ENCODE assay signal across 27 cellular contexts in the genomic region with DNA sequence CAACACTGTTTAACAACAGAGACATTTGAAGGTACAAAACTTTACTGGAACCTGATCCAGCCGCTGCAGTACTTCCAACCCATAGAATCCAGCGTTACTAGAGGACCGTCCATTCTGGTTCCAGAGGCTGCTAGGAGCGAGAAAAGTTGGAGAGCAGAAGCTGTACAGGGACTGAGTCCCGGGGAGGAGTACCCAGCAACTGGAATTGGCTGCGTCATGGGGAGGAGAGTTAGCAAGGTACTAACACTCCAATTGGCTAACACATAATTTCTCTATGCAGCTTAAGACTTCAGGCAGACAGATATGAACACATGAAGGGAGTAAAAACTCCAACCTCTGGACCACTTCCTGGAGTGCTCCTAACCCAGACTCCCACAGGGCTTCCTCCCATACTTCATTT. TPM values are rescaled to one million over a fixed set of nuclear protein-coding genes. Genes with fewer than 3 reads are reported as not detected.
DNase-seq lines count a peak whose midpoint lies in the region; ATAC-seq and TF ChIP-seq lines count a peak whose summit lies in the region.
"Had no signal": no experiment of that assay in that cellular context is flagged by ENCODE, and none has a peak within 500 bp of the region (broad histone marks: within the 10 kb centered on the region; RNA-seq: fewer than 3 reads in every experiment).

No MANE protein-coding gene starts in this region.

- H3K9me3 Mint-ChIP-seq in activated naive CD4-positive, alpha-beta T cell treated with anti-CD3 and anti-CD28 coated beads, Interleukin-2, amount 10 ng/mL, durations not matched to agents 7 days and 5 days: no peaks in the 10 kb centered on the region
- H3K9me3 Mint-ChIP-seq in activated naive CD4-positive, alpha-beta T cell treated with anti-CD3 and anti-CD28 coated beads for 36 hours: no peaks in the 10 kb centered on the region
- no peaks in the 10 kb centered on the region for H3K9me3 Mint-ChIP-seq in type B pancreatic cell
- H3K9me3 Mint-ChIP-seq: H9 had no signal

- no peaks in the 10 kb centered on the region for H3K36me3 Mint-ChIP-seq in activated naive CD4-positive, alpha-beta T cell treated with anti-CD3 and anti-CD28 coated beads, Interleukin-2, amount 10 ng/mL, durations not matched to agents 7 days and 5 days
- H3K36me3 Mint-ChIP-seq in activated naive CD4-positive, alpha-beta T cell treated with anti-CD3 and anti-CD28 coated beads for 36 hours (ENCODE audit: low read depth): no peaks in the 10 kb centered on the region
- no peaks in the 10 kb centered on the region for H3K36me3 Mint-ChIP-seq in type B pancreatic cell

- H3K9me2 ChIP-seq in Loucy (replicated peaks; ENCODE audit: low read depth, low read length): no peaks in the 10 kb centered on the region

- no peak for DNase-seq in activated naive CD4-positive, alpha-beta T cell treated with anti-CD3 and anti-CD28 coated beads, Interleukin-2, amount 10 ng/mL, durations not matched to agents 7 days and 5 days
- no peak for DNase-seq in activated naive CD4-positive, alpha-beta T cell treated with anti-CD3 and anti-CD28 coated beads for 36 hours
- peak; percentile 16 for DNase-seq in ecto neural progenitor cell (ENCODE audit: low spot score)
- no peak for DNase-seq in type B pancreatic cell (ENCODE audit: extremely low spot score, unreplicated experiment)
- DNase-seq in SK-N-DZ (ENCODE audit: low spot score): no peak
- DNase-seq: ACHN; activated CD4-positive, alpha-beta T cell treated with anti-CD3 and anti-CD28 coated beads for 36 hours; activated effector memory CD4-positive, alpha-beta T cell treated with Interleukin-2 at 50 U/mL for 16 hours; body of pancreas; C1 segment of cervical spinal cord; effector CD4-positive, alpha-beta T cell; erythroblast; H9; head of caudate nucleus; kidney glomerular epithelial cell; lower lobe of right lung; NCI-H1105; NCI-H2029 treated with DMSO at 0.1 percent for 48 hours; NCI-H446; SHP77 treated with DMSO at 0.1 percent for 48 hours; small intestine; stimulated activated CD4-positive, alpha-beta T cell treated with anti-CD3 and anti-CD28 coated beads, Interleukin-2, amount 100 ng/mL, for 24 hours; substantia nigra; T-helper 1 cell had no signal

- peaks cover 35% of the 10 kb centered on the region for H3K79me2 ChIP-seq in Loucy (ENCODE audit: insufficient read depth, low read length)

- H3K4me3 ChIP-seq in Loucy (ENCODE audit: low read length, poor library complexity, severe bottlenecking): no peak overlapping the region
- H3K4me3 ChIP-seq: body of pancreas, lower lobe of right lung had no signal

- peak overlapping the region; percentile 24 for H3K4me3 Mint-ChIP-seq in activated naive CD4-positive, alpha-beta T cell treated with anti-CD3 and anti-CD28 coated beads, Interleukin-2, amount 10 ng/mL, durations not matched to agents 7 days and 5 days
- no peak overlapping the region for H3K4me3 Mint-ChIP-seq in activated naive CD4-positive, alpha-beta T cell treated with anti-CD3 and anti-CD28 coated beads for 36 hours
- H3K4me3 Mint-ChIP-seq in type B pancreatic cell: peak overlapping the region; percentile 92
- H3K4me3 Mint-ChIP-seq: activated CD4-positive, alpha-beta T cell treated with anti-CD3 and anti-CD28 coated beads for 36 hours had no signal

- H3K36me3 ChIP-seq in Loucy (ENCODE audit: insufficient read depth, low read length): no peaks in the 10 kb centered on the region
- H3K36me3 ChIP-seq: lower lobe of right lung had no signal

- H3K27ac Mint-ChIP-seq in activated naive CD4-positive, alpha-beta T cell treated with anti-CD3 and anti-CD28 coated beads, Interleukin-2, amount 10 ng/mL, durations not matched to agents 7 days and 5 days: no peak overlapping the region
- no peak overlapping the region for H3K27ac Mint-ChIP-seq in activated naive CD4-positive, alpha-beta T cell treated with anti-CD3 and anti-CD28 coated beads for 36 hours
- no peak overlapping the region for H3K27ac Mint-ChIP-seq in type B pancreatic cell
- H3K27ac Mint-ChIP-seq: activated CD4-positive, alpha-beta T cell treated with anti-CD3 and anti-CD28 coated beads for 36 hours; H9 had no signal

- peaks cover 51% of the 10 kb centered on the region for H3K4me1 ChIP-seq in Loucy (ENCODE audit: insufficient read depth, low read length, poor library complexity, severe bottlenecking)

- ATAC-seq in GM18867 (IDR thresholded peaks at IDR 0.05; ENCODE audit: unreplicated experiment) (no peak), GM18907 (IDR thresholded peaks at IDR 0.05; ENCODE audit: unreplicated experiment) (no peak)
- ATAC-seq: activated CD4-positive, alpha-beta T cell treated with anti-CD3 and anti-CD28 coated beads for 36 hours; body of pancreas; lower lobe of right lung had no signal

- TF ChIP-seq CTCF in Loucy (conservative IDR thresholded peaks at IDR 0.05; ENCODE audit: low read length) (no peak), type B pancreatic cell (conservative IDR thresholded peaks at IDR 0.05) (no peak)

- no peaks in the 10 kb centered on the region for H3F3A ChIP-seq in Loucy (ENCODE audit: low read depth)

- peaks cover 35% of the 10 kb centered on the region for H3K4me1 Mint-ChIP-seq in activated naive CD4-positive, alpha-beta T cell treated with anti-CD3 and anti-CD28 coated beads, Interleukin-2, amount 10 ng/mL, durations not matched to agents 7 days and 5 days
- H3K4me1 Mint-ChIP-seq in activated naive CD4-positive, alpha-beta T cell treated with anti-CD3 and anti-CD28 coated beads for 36 hours (ENCODE audit: low read depth): peaks cover 22% of the 10 kb centered on the region
- peaks cover 17% of the 10 kb centered on the region for H3K4me1 Mint-ChIP-seq in type B pancreatic cell (ENCODE audit: unreplicated experiment)

- CTCF ChIA-PET in activated naive CD4-positive, alpha-beta T cell treated with anti-CD3 and anti-CD28 coated beads, Interleukin-2, amount 10 ng/mL, durations not matched to agents 7 days and 5 days (lab: Charles Lee): interaction anchor here (1.3 kb wide), 1 partner anchor 27 kb away, joined by 4 read pairs; no protein-coding TSS in a partner anchor
- CTCF ChIA-PET in activated naive CD4-positive, alpha-beta T cell treated with anti-CD3 and anti-CD28 coated beads for 36 hours (lab: Charles Lee): interaction anchor here (0.6 to 1.9 kb wide), 2 partner anchors 17 to 26 kb away, joined by 7 read pairs; no protein-coding TSS in a partner anchor

- intact Hi-C loops in activated naive CD4-positive, alpha-beta T cell treated with anti-CD3 and anti-CD28 coated beads for 36 hours (cut with micrococcal nuclease): loop anchor here (10.0 kb wide), 2 partner anchors 882 to 1118 kb away; a partner anchor contains a TSS

- no peaks in the 10 kb centered on the region for H3K9me3 ChIP-seq in Loucy (ENCODE audit: insufficient read depth, low read depth, low read length)
- H3K9me3 ChIP-seq: body of pancreas, lower lobe of right lung had no signal

- peaks cover 24% of the 10 kb centered on the region for H3K27me3 Mint-ChIP-seq in activated naive CD4-positive, alpha-beta T cell treated with anti-CD3 and anti-CD28 coated beads, Interleukin-2, amount 10 ng/mL, durations not matched to agents 7 days and 5 days
- no peaks in the 10 kb centered on the region for H3K27me3 Mint-ChIP-seq in activated naive CD4-positive, alpha-beta T cell treated with anti-CD3 and anti-CD28 coated beads for 36 hours (ENCODE audit: low read depth)
- peaks cover 47% of the 10 kb centered on the region for H3K27me3 Mint-ChIP-seq in type B pancreatic cell
- H3K27me3 Mint-ChIP-seq: activated CD4-positive, alpha-beta T cell treated with anti-CD3 and anti-CD28 coated beads for 36 hours had no signal

- peak overlapping the region; percentile 99 for H3K4me2 ChIP-seq in Loucy (ENCODE audit: low read depth, low read length, poor library complexity, severe bottlenecking)

- peak overlapping the region; percentile 96 for H3K9ac ChIP-seq in Loucy (ENCODE audit: low read depth, low read length, poor library complexity, severe bottlenecking)

- no peak overlapping the region for H2AFZ ChIP-seq in Loucy (ENCODE audit: low read length)

- peaks cover 23% of the 10 kb centered on the region for H4K20me1 ChIP-seq in Loucy (ENCODE audit: insufficient read depth, low read length, poor library complexity, severe bottlenecking)

- no peaks in the 10 kb centered on the region for H3K27me3 ChIP-seq in Loucy (ENCODE audit: insufficient read depth, low read length, poor library complexity, severe bottlenecking)
- H3K27me3 ChIP-seq: body of pancreas had no signal

RNA-seq across cellular contexts. Expression of a gene that starts 2.1 kb away (rescaled TPM):
- total RNA-seq in activated naive CD4-positive, alpha-beta T cell treated with anti-CD3 and anti-CD28 coated beads for 36 hours: 10 to 100 TPM; 27.6 to 31.9 TPM
- 94.0 and 96.0 TPM in 2 replicates for total RNA-seq in type B pancreatic cell (ENCODE audit: low replicate concordance)
- polyA plus RNA-seq in SK-N-DZ (2014; cell fraction: cytosol; rRNA removed): 26.7 and 41.3 TPM in 2 replicates
- 26.5 and 27.6 TPM in 2 replicates for polyA plus RNA-seq in SK-N-DZ (2014; cell fraction: nucleus; rRNA removed)
